Comparison of ENCODE assay signal across 19 cellular contexts in genomic region chr1:151402764-151403163, GRCh38. TPM values are rescaled to one million over a fixed set of nuclear protein-coding genes. Genes with fewer than 3 reads are reported as not detected.
DNase-seq lines count a peak whose midpoint lies in the region; TF ChIP-seq lines count a peak whose summit lies in the region.
"Had no signal": no experiment of that assay in that cellular context is flagged by ENCODE, and none has a peak within 500 bp of the region (broad histone marks: within the 10 kb centered on the region; RNA-seq: fewer than 3 reads in every experiment).

No MANE protein-coding gene starts in this region.

- no peak for TF ChIP-seq POLR2A in sigmoid colon (IDR thresholded peaks at IDR 0.05)

- H3K4me1 Mint-ChIP-seq in CD8-positive, alpha-beta memory T cell: peaks cover 25 to 28% (median 27%) of the 10 kb centered on the region in 3 donors
- peaks cover 27% of the 10 kb centered on the region for H3K4me1 Mint-ChIP-seq in activated naive CD8-positive, alpha-beta T cell (ENCODE audit: low read depth)

- 84 to 100% methylated on average over 1 to 2 of the region's 2 CpGs for WGBS in mesodermal cell (ENCODE audit: insufficient coverage in 2 of 2), 2 experiments
- 70 to 82% methylated on average over 2 of the region's 2 CpGs for WGBS in sigmoid colon, 2 donors

- H3K4me3 Mint-ChIP-seq in CD8-positive, alpha-beta memory T cell: peak overlapping the region in 2 of 7 donors; percentile 36 to 89
- H3K4me3 Mint-ChIP-seq in activated naive CD8-positive, alpha-beta T cell: peak overlapping the region; percentile 31
- H3K4me3 Mint-ChIP-seq: T-helper 2 cell treated with Interferon-gamma antibody and Interleukin-4, amounts not matched to agents 5 μg/mL and 100 μg/mL, for 36 hours had no signal

- H3K27ac Mint-ChIP-seq in CD8-positive, alpha-beta memory T cell: peak overlapping the region in 5 of 8 donors; percentile 56 to 99 (median 86)
- peak overlapping the region; percentile 64 for H3K27ac Mint-ChIP-seq in activated naive CD8-positive, alpha-beta T cell

- no peak for TF ChIP-seq CTCF in A673 (conservative IDR thresholded peaks at IDR 0.05; ENCODE audit: low read depth, low read length)
- TF ChIP-seq CTCF in sigmoid colon (IDR thresholded peaks at IDR 0.05): no peak

- peaks cover 76% of the 10 kb centered on the region for H3K36me3 ChIP-seq in A673 (ENCODE audit: insufficient read depth, low read length, poor library complexity, severe bottlenecking)
- peaks cover 48% of the 10 kb centered on the region for H3K36me3 ChIP-seq in CD8-positive, alpha-beta memory T cell (ENCODE audit: insufficient read depth, low read length)
- peaks cover 71% of the 10 kb centered on the region for H3K36me3 ChIP-seq in mesodermal cell (ENCODE audit: control insufficient read depth, insufficient read depth, low read length)
- H3K36me3 ChIP-seq in sigmoid colon: peaks cover 33 to 75% (median 46%) of the 10 kb centered on the region in 4 donors

- H3K9me3 Mint-ChIP-seq in CD8-positive, alpha-beta memory T cell: no peaks in the 10 kb centered on the region
- H3K9me3 Mint-ChIP-seq in activated naive CD8-positive, alpha-beta T cell (ENCODE audit: low read depth): no peaks in the 10 kb centered on the region
- H3K9me3 Mint-ChIP-seq: T-helper 2 cell treated with Interferon-gamma antibody and Interleukin-4, amounts not matched to agents 5 μg/mL and 100 μg/mL, for 36 hours had no signal

- H3K4me1 ChIP-seq in A673 (ENCODE audit: insufficient read depth, low read length, poor library complexity, severe bottlenecking) (peaks cover 8% of the 10 kb centered on the region), mesodermal cell (ENCODE audit: control insufficient read depth, insufficient read depth, low read length, poor library complexity, severe bottlenecking) (peaks cover 10% of the 10 kb centered on the region), sigmoid colon (peaks cover 0 to 18% (median 12%) of the 10 kb centered on the region in 4 donors)
- H3K4me1 ChIP-seq in CD8-positive, alpha-beta memory T cell (ENCODE audit: insufficient read depth, low read length): peaks cover 17% of the 10 kb centered on the region

- H3K9me3 ChIP-seq in A673 (ENCODE audit: low read depth, low read length, poor library complexity, severe bottlenecking) (no peaks in the 10 kb centered on the region), mesodermal cell (ENCODE audit: control insufficient read depth, low read length) (no peaks in the 10 kb centered on the region), sigmoid colon (no peaks in the 10 kb centered on the region)
- H3K9me3 ChIP-seq in CD8-positive, alpha-beta memory T cell (ENCODE audit: low read length): no peaks in the 10 kb centered on the region
- H3K9me3 ChIP-seq: SJCRH30, testis had no signal

- peak overlapping the region; percentile 7 for H3K27ac ChIP-seq in A673 (ENCODE audit: low read depth, low read length, poor library complexity, severe bottlenecking)
- no peak overlapping the region for H3K27ac ChIP-seq in CD8-positive, alpha-beta memory T cell (ENCODE audit: low read depth, low read length)
- H3K27ac ChIP-seq in mesodermal cell (ENCODE audit: low read depth, low read length, severe bottlenecking): peak overlapping the region; percentile 19
- no peak overlapping the region for H3K27ac ChIP-seq in sigmoid colon
- H3K27ac ChIP-seq: SJCRH30, testis had no signal

- CTCF ChIA-PET in A673 (lab: Charles Lee): no interaction called here
- CTCF ChIA-PET in CD8-positive, alpha-beta memory T cell (lab: Charles Lee): no interaction called here

- peaks cover 5 to 80% (median 17%) of the 10 kb centered on the region in 3 donors for H3K36me3 Mint-ChIP-seq in CD8-positive, alpha-beta memory T cell
- H3K36me3 Mint-ChIP-seq in activated naive CD8-positive, alpha-beta T cell: peaks cover 11% of the 10 kb centered on the region

- H3K27me3 ChIP-seq in A673 (replicated peaks; ENCODE audit: insufficient read depth, low read depth, low read length, poor library complexity): no peaks in the 10 kb centered on the region
- H3K27me3 ChIP-seq in CD8-positive, alpha-beta memory T cell (ENCODE audit: insufficient read depth, low read length, poor library complexity, severe bottlenecking): no peaks in the 10 kb centered on the region
- H3K27me3 ChIP-seq in sigmoid colon: no peaks in the 10 kb centered on the region
- H3K27me3 ChIP-seq: SJCRH30, testis had no signal

- POLR2A ChIA-PET in A673 (lab: Charles Lee; ENCODE audit: low non-redundant PET): no interaction called here
- POLR2A ChIA-PET in CD8-positive, alpha-beta memory T cell (lab: Charles Lee): interaction anchor here (0.6 kb wide), 2 partner anchors 10 to 152 kb away, joined by 3 to 4 read pairs; no protein-coding TSS in a partner anchor

- DNase-seq in A673 (ENCODE audit: low spot score) (no peak), sigmoid colon (no peak), AG20443 (ENCODE audit: low spot score) (no peak), NCI-H2107 (lab: John Stamatoyannopoulos, UW) (no peak), NCI-H446 treated with DMSO at 0.1 percent for 48 hours (lab: John Stamatoyannopoulos, UW) (no peak)
- DNase-seq in CD8-positive, alpha-beta memory T cell: no peak
- DNase-seq: activated CD8-positive, alpha-beta memory T cell treated with anti-CD3 and anti-CD28 coated beads, Interleukin-2, amount 50 U/mL, for 48 hours; activated naive CD4-positive, alpha-beta T cell treated with anti-CD3 and anti-CD28 coated beads, Interleukin-2, amount 50 U/mL, for 16 hours; AML-193; dermis blood vessel endothelial cell; DMS153; NCI-H2171; NCI-H774; SJCRH30; stimulated activated CD4-positive, alpha-beta T cell treated with anti-CD3 and anti-CD28 coated beads, Interleukin-4, amount 100 ng/mL, for 24 hours; testis had no signal

- H3K27me3 Mint-ChIP-seq in CD8-positive, alpha-beta memory T cell: no peaks in the 10 kb centered on the region
- no peaks in the 10 kb centered on the region for H3K27me3 Mint-ChIP-seq in activated naive CD8-positive, alpha-beta T cell

- intact Hi-C loops in A673 (cut with micrococcal nuclease; ENCODE audit: unreplicated experiment) (no loop called here), sigmoid colon (cut with DNase I) (no loop called here)

- H3K4me3 ChIP-seq in A673 (ENCODE audit: low read depth, low read length, poor library complexity, severe bottlenecking): no peak overlapping the region
- no peak overlapping the region for H3K4me3 ChIP-seq in CD8-positive, alpha-beta memory T cell (ENCODE audit: low read length)
- H3K4me3 ChIP-seq in mesodermal cell (ENCODE audit: extremely low read depth, insufficient read depth, low read length, poor library complexity, severe bottlenecking): no peak overlapping the region
- H3K4me3 ChIP-seq in sigmoid colon: no peak overlapping the region
- H3K4me3 ChIP-seq: SJCRH30, testis had no signal

- no TSS peak for BruUV-seq in A673 (replicated peaks; lab: Mats Ljungman, UMichigan)

- no peak for TF ChIP-seq EP300 in sigmoid colon (IDR thresholded peaks at IDR 0.05)

RNA-seq across cellular contexts. Expression of gene PSMB4, which starts 3.4 kb away (rescaled TPM):
- 553 and 565 TPM in 2 replicates for total RNA-seq in A673 (2021)
- total RNA-seq in CD8-positive, alpha-beta memory T cell: 100 to 1,000 TPM; 479 to 492 TPM
- polyA plus RNA-seq in CD8-positive, alpha-beta memory T cell: 60.1 TPM
- polyA plus RNA-seq in mesodermal cell (2013, experiment 1 of 2): 308 TPM
- 270 TPM for polyA plus RNA-seq in mesodermal cell (2013, experiment 2 of 2)
- total RNA-seq in sigmoid colon: 100 to 1,000 TPM; 237 to 277 (median 249) TPM
- polyA plus RNA-seq in sigmoid colon: 100 to 1,000 TPM; 321 to 362 (median 338) TPM

RNA-seq across cellular contexts. Expression of gene SELENBP1, which starts 30.3 kb away (rescaled TPM):
- 0.50 TPM in 1 of 2 replicates, not detected in the other for total RNA-seq in A673 (2021)
- total RNA-seq in CD8-positive, alpha-beta memory T cell: not detected
- not detected for polyA plus RNA-seq in CD8-positive, alpha-beta memory T cell
- polyA plus RNA-seq in mesodermal cell (2013, experiment 1 of 2): 45.9 TPM
- 40.1 TPM for polyA plus RNA-seq in mesodermal cell (2013, experiment 2 of 2)
- total RNA-seq in sigmoid colon: 100 to 1,000 TPM in 3 of 4 donors, 10 to 100 TPM in 1; 95.8 to 142 (median 127) TPM
- polyA plus RNA-seq in sigmoid colon: 1,000 to 10,000 TPM in 1 of 3 donors, 100 to 1,000 TPM in 2; 787 to 1,051 (median 895) TPM

RNA-seq across cellular contexts. Expression of gene RFX5, which starts 55.7 kb away (rescaled TPM):
- total RNA-seq in A673 (2021): 49.0 and 51.8 TPM in 2 replicates
- 10 to 100 TPM; 77.2 to 77.4 TPM for total RNA-seq in CD8-positive, alpha-beta memory T cell
- 38.0 TPM for polyA plus RNA-seq in CD8-positive, alpha-beta memory T cell
- polyA plus RNA-seq in mesodermal cell (2013, experiment 1 of 2): 42.8 TPM
- polyA plus RNA-seq in mesodermal cell (2013, experiment 2 of 2): 45.9 TPM
- 10 to 100 TPM; 39.6 to 67.9 (median 56.1) TPM for total RNA-seq in sigmoid colon
- 10 to 100 TPM; 12.0 to 46.6 (median 20.6) TPM for polyA plus RNA-seq in sigmoid colon

RNA-seq across cellular contexts. Expression of gene POGZ, which starts 56.5 kb away (rescaled TPM):
- total RNA-seq in A673 (2021) (98.4 and 102 TPM in 2 replicates), sigmoid colon (10 to 100 TPM; 40.6 to 75.3 (median 46.4) TPM)
- 10 to 100 TPM; 60.1 to 65.3 TPM for total RNA-seq in CD8-positive, alpha-beta memory T cell
- 11.3 TPM for polyA plus RNA-seq in CD8-positive, alpha-beta memory T cell
- 53.8 TPM for polyA plus RNA-seq in mesodermal cell (2013, experiment 1 of 2)
- 46.4 TPM for polyA plus RNA-seq in mesodermal cell (2013, experiment 2 of 2)
- polyA plus RNA-seq in sigmoid colon: 10 to 100 TPM in 1 of 3 donors, 1 to 10 TPM in 2; 7.2 to 24.6 (median 9.0) TPM

Comparison
In these comparisons a context has a peak if more than half of its experiments do, and no peak if none do; other contexts are left out.
1. H3K27ac ChIP-seq: peak in A673 (single experiment) and mesodermal cell (single experiment); none in CD8-positive, alpha-beta memory T cell (single experiment) and sigmoid colon (0 of 4).
2. RNA of gene SELENBP1, which starts 30.3 kb away (total RNA-seq): 95.8 to 142 TPM in sigmoid colon; 0.50 TPM in A673 and not detected in CD8-positive, alpha-beta memory T cell; every median in the first group is over 10 times any median in the second.